ENCODE assay signal across 9 cellular contexts in genomic region chr17:2712300-2713043, GRCh38. TPM values are rescaled to one million over a fixed set of nuclear protein-coding genes. Genes with fewer than 3 reads are reported as not detected.
DNase-seq lines count a peak whose midpoint lies in the region; ATAC-seq and TF ChIP-seq lines count a peak whose summit lies in the region.
"Had no signal": no experiment of that assay in that cellular context is flagged by ENCODE, and none has a peak within 500 bp of the region (broad histone marks: within the 10 kb centered on the region; RNA-seq: fewer than 3 reads in every experiment).

No MANE protein-coding gene starts in this region.

- intact Hi-C loops in esophagus muscularis mucosa (cut with DNase I) = no loop called here

- no peaks in the 10 kb centered on the region for H3K36me3 ChIP-seq in SJCRH30
- H3K36me3 ChIP-seq in esophagus muscularis mucosa = peaks cover 0 to 9% (median 0%) of the 10 kb centered on the region in 4 donors

- TF ChIP-seq CTCF in GM12865 (IDR thresholded peaks at IDR 0.05; ENCODE audit: insufficient read depth, low read depth, low read length, missing control alignments) (no peak), esophagus muscularis mucosa (IDR thresholded peaks at IDR 0.05) (no peak), osteocyte (IDR thresholded peaks at IDR 0.05) (no peak)

- H3K4me3 Mint-ChIP-seq in osteocyte (ENCODE audit: unreplicated experiment) = peak overlapping the region; percentile 70

- DNase-seq in GM12865 (ENCODE audit: low read depth) = no peak
- DNase-seq in SJCRH30 = peak; percentile 22 to 35
- DNase-seq in esophagus muscularis mucosa (ENCODE audit: extremely low spot score) = no peak
- DNase-seq in osteocyte (ENCODE audit: extremely low spot score, unreplicated experiment) = no peak
- DNase-seq in activated CD4-positive, CD25-positive, alpha-beta regulatory T cell (lab: John Stamatoyannopoulos, UW) = no peak

- TF ChIP-seq POLR2A in esophagus muscularis mucosa (IDR thresholded peaks at IDR 0.05; ENCODE audit: low read depth) = no peak

- H3K27me3 ChIP-seq in SJCRH30 (no peaks in the 10 kb centered on the region), esophagus muscularis mucosa (no peaks in the 10 kb centered on the region)

- no peak for ATAC-seq in GM21390 (IDR thresholded peaks at IDR 0.05; ENCODE audit: unreplicated experiment)
- ATAC-seq in HG03175 (IDR thresholded peaks at IDR 0.05; ENCODE audit: unreplicated experiment) = no peak
- ATAC-seq in HG02759 (IDR thresholded peaks at IDR 0.05; ENCODE audit: unreplicated experiment) = no peak

- peak overlapping the region; percentile 44 for H3K27ac Mint-ChIP-seq in osteocyte (ENCODE audit: unreplicated experiment)

- no peaks in the 10 kb centered on the region for H3K9me3 Mint-ChIP-seq in osteocyte (ENCODE audit: unreplicated experiment)

- WGBS in esophagus muscularis mucosa = 54% methylated on average over 36 of the region's 36 CpGs

- peaks cover 39% of the 10 kb centered on the region for H3K4me1 Mint-ChIP-seq in osteocyte (ENCODE audit: unreplicated experiment)

- TF ChIP-seq EP300 in esophagus muscularis mucosa (IDR thresholded peaks at IDR 0.05) = no peak

- no peaks in the 10 kb centered on the region for H3K27me3 Mint-ChIP-seq in osteocyte (ENCODE audit: unreplicated experiment)

- H3K27ac ChIP-seq in SJCRH30 (peak overlapping the region; percentile 77), esophagus muscularis mucosa (replicated peaks in 1 of 4) (peak overlapping the region; percentile 83 to 84 (median 83))

- no peaks in the 10 kb centered on the region for H3K9me3 ChIP-seq in SJCRH30 (replicated peaks)
- H3K9me3 ChIP-seq in esophagus muscularis mucosa = no peaks in the 10 kb centered on the region

- H3K4me1 ChIP-seq in SJCRH30 (no peaks in the 10 kb centered on the region), esophagus muscularis mucosa (peaks cover 48 to 64% (median 52%) of the 10 kb centered on the region in 4 donors)

- peak overlapping the region; percentile 85 for H3K4me3 ChIP-seq in GM12865 (ENCODE audit: low read depth, low read length)
- H3K4me3 ChIP-seq in SJCRH30 = peak overlapping the region; percentile 68
- peak overlapping the region; percentile 92 to 95 (median 93) for H3K4me3 ChIP-seq in esophagus muscularis mucosa

- no peaks in the 10 kb centered on the region for H3K36me3 Mint-ChIP-seq in osteocyte (ENCODE audit: unreplicated experiment)

RNA-seq across cellular contexts. Expression of gene CLUH, which starts 0.9 kb away (rescaled TPM):
- total RNA-seq in SJCRH30 (2014; rRNA removed; shearing (Covaris generic)) = 33.9 and 42.5 TPM in 2 replicates
- 10 to 100 TPM; 42.8 to 92.9 (median 62.9) TPM for total RNA-seq in esophagus muscularis mucosa
- total RNA-seq in osteocyte = 47.0 and 49.4 TPM in 2 replicates

RNA-seq across cellular contexts. Expression of gene CCDC92B, which starts 37.0 kb away (rescaled TPM):
- total RNA-seq in SJCRH30 (2014; rRNA removed; shearing (Covaris generic)) = not detected in 2 replicates
- total RNA-seq in esophagus muscularis mucosa (under 1 TPM in 2 of 4 donors, not detected in 2; 0.13 to 0.42 TPM), osteocyte (not detected in 2 replicates)
- total RNA-seq: RPMI7951 had no signal

Comparison
In these comparisons a context has a peak if more than half of its experiments do, and no peak if none do; other contexts are left out.
1. DNase-seq: peak in SJCRH30 (2 of 2); none in GM12865 (single experiment), esophagus muscularis mucosa (single experiment), osteocyte (single experiment) and activated CD4-positive, CD25-positive, alpha-beta regulatory T cell (0 of 4).
2. Peak in every context shown above with its lines, with median percentiles within 50 percentile points of each other: H3K4me3 ChIP-seq.